2 cellular contexts compared by ENCODE assay signal in genomic region chr6:49636368-49637332, GRCh38.
TF ChIP-seq lines count a peak whose summit lies in the region.

RHAG (minus strand) TSS chr6:49636839; CDS start chr6:49636812, 27 bp downstream.

TF ChIP-seq in K562, 482 proteins besides CTCF, POLR2A, EP300 and RAD21 (continues in another document):
- TF ChIP-seq ZNF551 (CRISPR knock-in tag; IDR thresholded peaks at IDR 0.05): 0 out of 2 replicates have a peak, but pooled peaks have one; percentile 18
- TF ChIP-seq ZSCAN32 (CRISPR knock-in tag; IDR thresholded peaks at IDR 0.05): no peak; the same call in 1 of the 2 replicates
- peak; percentile 46; the same call in 1 of the 2 replicates for TF ChIP-seq FOSL1 (tag; conservative IDR thresholded peaks at IDR 0.05)
- TF ChIP-seq LEF1 (IDR thresholded peaks at IDR 0.05): 0 out of 2 replicates have a peak, but pooled peaks have one; percentile 69
- no peak for TF ChIP-seq SAFB (IDR thresholded peaks at IDR 0.05; ENCODE audit: borderline replicate concordance, low read depth, low read length)
- no peak for TF ChIP-seq ETS2 (tag; IDR thresholded peaks at IDR 0.05; ENCODE audit: borderline replicate concordance, poor library complexity, severe bottlenecking)
- 0 out of 2 replicates have a peak, but pooled peaks have one; percentile 66 for TF ChIP-seq ZNF24 (IDR thresholded peaks at IDR 0.05)
- no peak for TF ChIP-seq PYGO2 (tag; IDR thresholded peaks at IDR 0.05)
- 0 out of 2 replicates have a peak, but pooled peaks have one; percentile 7 for TF ChIP-seq ZBTB17 (CRISPR knock-in tag; IDR thresholded peaks at IDR 0.05)
- no peak for TF ChIP-seq ELK3 (CRISPR knock-in tag; IDR thresholded peaks at IDR 0.05)
- TF ChIP-seq PKNOX1 (IDR thresholded peaks at IDR 0.05): no peak
- TF ChIP-seq TGIF2 (CRISPR knock-in tag; IDR thresholded peaks at IDR 0.05): no peak
- TF ChIP-seq FOXA1 (IDR thresholded peaks at IDR 0.05; ENCODE audit: borderline replicate concordance): no peak
- TF ChIP-seq ARID3A (IDR thresholded peaks at IDR 0.05; ENCODE audit: borderline replicate concordance, low read depth, low read length): peak; percentile 96
- 0 out of 2 replicates have a peak, but pooled peaks have one; percentile 40 for TF ChIP-seq E4F1 (CRISPR knock-in tag; IDR thresholded peaks at IDR 0.05; ENCODE audit: borderline replicate concordance)
- TF ChIP-seq POU5F1 (IDR thresholded peaks at IDR 0.05; ENCODE audit: borderline replicate concordance, low read depth, low read length, partially characterized antibody): no peak

TF ChIP-seq in SK-N-SH, 30 proteins besides CTCF, POLR2A, EP300 and RAD21:
- TF ChIP-seq USF1 (IDR thresholded peaks at IDR 0.05; ENCODE audit: borderline replicate concordance, low read depth) (no peak), MEF2A (IDR thresholded peaks at IDR 0.05; ENCODE audit: borderline replicate concordance, low read depth) (no peak), IRF3 (IDR thresholded peaks at IDR 0.05; ENCODE audit: low read depth, low read length) (no peak), TCF12 (IDR thresholded peaks at IDR 0.05) (no peak), GABPA (IDR thresholded peaks at IDR 0.05; ENCODE audit: low read depth) (no peak), USF2 (IDR thresholded peaks at IDR 0.05; ENCODE audit: borderline replicate concordance, low read depth, low read length) (no peak), SIN3A (IDR thresholded peaks at IDR 0.05; ENCODE audit: borderline replicate concordance, low read depth, low read length) (no peak), SMC3 (IDR thresholded peaks at IDR 0.05; ENCODE audit: low read depth, low read length) (no peak)
